Comparison of ENCODE assay signal across 8 cellular contexts in genomic region chr6:18634912-18635311, GRCh38.
"Had no signal": no experiment of that assay in that cellular context is flagged by ENCODE, and none has a peak within 500 bp of the region (broad histone marks: within the 10 kb centered on the region; RNA-seq: fewer than 3 reads in every experiment).

No MANE protein-coding gene starts in this region.

- H3K9me3 Mint-ChIP-seq: HFFc6 had no signal

- H2AFZ ChIP-seq: GM23248 had no signal

- H3K27ac ChIP-seq: GM23248 had no signal

- H3K4me1 ChIP-seq: HAP-1 had no signal

- H3K9me3 ChIP-seq: HAP-1 had no signal

- H3K9ac ChIP-seq: GM23248 had no signal

- H3K27ac Mint-ChIP-seq: HFFc6 had no signal

- H3K4me3 Mint-ChIP-seq: HFFc6 had no signal

- DNase-seq: GM23248, H7, HFFc6, IMR-90, KG1 had no signal

- H3K36me3 ChIP-seq: HAP-1 had no signal

- ATAC-seq: HCT116, K562 had no signal

- H3K4me3 ChIP-seq: GM23248, HAP-1, K562 had no signal
